In the genomic region with DNA sequence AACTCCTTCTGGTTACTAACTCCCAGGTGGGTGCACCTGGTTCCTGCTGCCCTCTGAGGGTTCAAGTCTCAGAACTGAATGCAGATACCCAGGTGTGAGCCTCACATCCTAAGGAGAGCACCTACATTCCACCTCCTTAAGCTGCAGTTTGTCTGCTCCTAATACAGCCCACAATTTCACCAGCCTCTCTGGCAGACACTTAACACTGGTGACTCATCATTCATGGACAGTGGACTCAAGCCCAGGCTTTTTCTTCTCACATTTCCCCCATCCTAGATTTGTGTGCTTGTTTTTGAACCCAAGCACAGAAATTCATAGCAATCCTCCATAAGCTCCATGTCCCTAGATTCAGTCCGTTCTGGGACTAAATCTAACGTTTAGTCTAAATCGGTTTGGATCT, we compare ENCODE assay signal across 14 cellular contexts. TPM values are rescaled to one million over a fixed set of nuclear protein-coding genes. Genes with fewer than 3 reads are reported as not detected.
DNase-seq lines count a peak whose midpoint lies in the region; ATAC-seq, FAIRE-seq and TF ChIP-seq lines count a peak whose summit lies in the region.
"Had no signal": no experiment of that assay in that cellular context is flagged by ENCODE, and none has a peak within 500 bp of the region (broad histone marks: within the 10 kb centered on the region; RNA-seq: fewer than 3 reads in every experiment).

No MANE protein-coding gene starts in this region.

- H3K4me2 ChIP-seq in astrocyte (ENCODE audit: low read length) (peak overlapping the region; percentile 12), smooth muscle cell (peak overlapping the region; percentile 27)
- H3K4me2 ChIP-seq: KMS-11 had no signal

- H4K20me1 ChIP-seq in astrocyte (ENCODE audit: insufficient read depth, low read length), result no peaks in the 10 kb centered on the region
- H4K20me1 ChIP-seq in smooth muscle cell (ENCODE audit: low read depth), result no peaks in the 10 kb centered on the region

- peak; percentile 61 for DNase-seq in HPDE6-E6E7 (ENCODE audit: extremely low spot score)
- DNase-seq in astrocyte (ENCODE audit: low read depth), result peak; percentile 69
- DNase-seq in right atrium auricular region (ENCODE audit: low spot score), result peak; percentile 59
- no peak for DNase-seq in smooth muscle cell (lab: John Stamatoyannopoulos, UW; ENCODE audit: unreplicated experiment)
- DNase-seq in NCI-H524 treated with DMSO at 0.1 percent for 48 hours (lab: John Stamatoyannopoulos, UW), result no peak
- DNase-seq in NCI-H2171 (lab: John Stamatoyannopoulos, UW), result no peak
- DNase-seq: activated B cell treated with CpG ODN at 0.5 μM for 24 hours, colonic mucosa, glutamatergic neuron, NCI-H345 had no signal

- no peaks in the 10 kb centered on the region for H3K9me3 ChIP-seq in astrocyte (ENCODE audit: insufficient read depth, low read depth, low read length)
- H3K9me3 ChIP-seq in right atrium auricular region, result no peaks in the 10 kb centered on the region
- H3K9me3 ChIP-seq in smooth muscle cell (replicated peaks; ENCODE audit: low read depth), result no peaks in the 10 kb centered on the region
- H3K9me3 ChIP-seq: colonic mucosa had no signal

- H3K27ac Mint-ChIP-seq in astrocyte (ENCODE audit: unreplicated experiment), result peak overlapping the region; percentile 84
- H3K27ac Mint-ChIP-seq: activated B cell treated with CpG ODN at 0.5 μM for 24 hours; activated T-helper 17 cell treated with anti-CD3 and anti-CD28 coated beads, Interleukin-2, amount 50 U/mL, for 72 hours; mesothelial cell of epicardium had no signal

- H3K4me1 ChIP-seq in astrocyte (ENCODE audit: insufficient read depth, low read length), result peaks cover 14% of the 10 kb centered on the region
- no peaks in the 10 kb centered on the region for H3K4me1 ChIP-seq in right atrium auricular region
- H3K4me1 ChIP-seq in smooth muscle cell (ENCODE audit: low read depth), result peaks cover 17% of the 10 kb centered on the region
- H3K4me1 ChIP-seq: colonic mucosa had no signal

- no peaks in the 10 kb centered on the region for H3K27me3 Mint-ChIP-seq in astrocyte (ENCODE audit: low read depth, unreplicated experiment)

- H3K4me1 Mint-ChIP-seq in astrocyte (ENCODE audit: low read depth, unreplicated experiment), result peaks cover 40% of the 10 kb centered on the region

- H2AFZ ChIP-seq in astrocyte (ENCODE audit: low read depth, low read length), result no peak overlapping the region
- H2AFZ ChIP-seq in smooth muscle cell (ENCODE audit: low read depth), result no peak overlapping the region

- TF ChIP-seq CTCF in astrocyte (IDR thresholded peaks at IDR 0.05; ENCODE audit: insufficient read depth, low read depth, low read length) (no peak), right atrium auricular region (IDR thresholded peaks at IDR 0.05) (no peak), smooth muscle cell (IDR thresholded peaks at IDR 0.05; ENCODE audit: borderline replicate concordance, insufficient read depth, poor library complexity, severe bottlenecking) (no peak)

- peak; percentile 84 for FAIRE-seq in astrocyte (lab: Jason Lieb, UNC)

- H3K27me3 ChIP-seq in astrocyte (ENCODE audit: insufficient read depth, low read length) (no peaks in the 10 kb centered on the region), right atrium auricular region (no peaks in the 10 kb centered on the region), smooth muscle cell (ENCODE audit: low read depth) (no peaks in the 10 kb centered on the region)
- H3K27me3 ChIP-seq: colonic mucosa had no signal

- no peaks in the 10 kb centered on the region for H3K79me2 ChIP-seq in astrocyte (ENCODE audit: insufficient read depth, low read length)
- H3K79me2 ChIP-seq in smooth muscle cell (ENCODE audit: low read depth), result no peaks in the 10 kb centered on the region

- no peaks in the 10 kb centered on the region for H3K36me3 ChIP-seq in astrocyte (ENCODE audit: insufficient read depth, low read length)
- H3K36me3 ChIP-seq in right atrium auricular region, result no peaks in the 10 kb centered on the region
- no peaks in the 10 kb centered on the region for H3K36me3 ChIP-seq in smooth muscle cell (ENCODE audit: low read depth)
- H3K36me3 ChIP-seq: colonic mucosa had no signal

- no peak for ATAC-seq in GM19397 (IDR thresholded peaks at IDR 0.05; ENCODE audit: unreplicated experiment)
- ATAC-seq: activated T-helper 17 cell treated with anti-CD3 and anti-CD28 coated beads, Interleukin-2, amount 50 U/mL, for 72 hours had no signal

- no peak overlapping the region for H3K4me3 Mint-ChIP-seq in astrocyte (ENCODE audit: unreplicated experiment)
- H3K4me3 Mint-ChIP-seq: activated B cell treated with CpG ODN at 0.5 μM for 24 hours; activated T-helper 17 cell treated with anti-CD3 and anti-CD28 coated beads, Interleukin-2, amount 50 U/mL, for 72 hours; mesothelial cell of epicardium had no signal

- H3K36me3 Mint-ChIP-seq in astrocyte (ENCODE audit: low read depth, unreplicated experiment), result no peaks in the 10 kb centered on the region
- H3K36me3 Mint-ChIP-seq: mesothelial cell of epicardium had no signal

- H3K4me3 ChIP-seq in astrocyte (ENCODE audit: insufficient read depth, low read depth, low read length), result no peak overlapping the region
- H3K4me3 ChIP-seq in right atrium auricular region, result no peak overlapping the region
- H3K4me3 ChIP-seq in smooth muscle cell, result no peak overlapping the region
- H3K4me3 ChIP-seq: colonic mucosa had no signal

- no peaks in the 10 kb centered on the region for H3K9me3 Mint-ChIP-seq in astrocyte (ENCODE audit: unreplicated experiment)
- H3K9me3 Mint-ChIP-seq: activated B cell treated with CpG ODN at 0.5 μM for 24 hours; activated T-helper 17 cell treated with anti-CD3 and anti-CD28 coated beads, Interleukin-2, amount 50 U/mL, for 72 hours; mesothelial cell of epicardium had no signal

- H3K27ac ChIP-seq in astrocyte (ENCODE audit: low read depth, low read length), result no peak overlapping the region
- no peak overlapping the region for H3K27ac ChIP-seq in right atrium auricular region
- peak overlapping the region; percentile 65 for H3K27ac ChIP-seq in smooth muscle cell (ENCODE audit: low read depth)
- H3K27ac ChIP-seq: colonic mucosa, KMS-11 had no signal

- H3K9ac ChIP-seq in astrocyte (ENCODE audit: low read length) (no peak overlapping the region), smooth muscle cell (ENCODE audit: low read depth) (no peak overlapping the region)
- H3K9ac ChIP-seq: KMS-11 had no signal

- peaks cover 11% of the 10 kb centered on the region for H3F3A ChIP-seq in smooth muscle cell (ENCODE audit: low read depth)

- WGBS in smooth muscle cell (ENCODE audit: low lambda C conversion rate), result 53% methylated on average over 3 of the region's 3 CpGs

RNA-seq across cellular contexts. Expression of a gene that starts 7.0 kb away (rescaled TPM):
- total RNA-seq in astrocyte (19.3 and 21.8 TPM in 2 replicates), right atrium auricular region (10 to 100 TPM in 1 of 2 donors, 1 to 10 TPM in 1; 5.4 to 16.7 TPM), smooth muscle cell (40.6 and 54.9 TPM in 2 replicates)
- 19.1 and 22.2 TPM in 2 replicates for polyA plus RNA-seq in smooth muscle cell

Comparison
In these comparisons a context has a peak if more than half of its experiments do, and no peak if none do; other contexts are left out.
1. DNase-seq: peak in HPDE6-E6E7 (single experiment), astrocyte (single experiment) and right atrium auricular region (single experiment); none in smooth muscle cell (single experiment), NCI-H524 treated with DMSO at 0.1 percent for 48 hours (single experiment) and NCI-H2171 (single experiment).